In genomic region chr14:25015761-25016160, GRCh38 we compare ENCODE assay signal across 9 cellular contexts.
"Had no signal": no experiment of that assay in that cellular context is flagged by ENCODE, and none has a peak within 500 bp of the region (broad histone marks: within the 10 kb centered on the region; RNA-seq: fewer than 3 reads in every experiment).

No MANE protein-coding gene starts in this region.

- ATAC-seq: GM23338, K562 had no signal

- H3K4me2 ChIP-seq: GM23338 had no signal

- H3K27ac ChIP-seq: HL-60 had no signal

- H3K4me3 ChIP-seq: GM23338, K562 had no signal

- H2AFZ ChIP-seq: GM23338 had no signal

- FAIRE-seq: H1, H54, K562 had no signal

- DNase-seq: H9, HCEC 1CT, IMR-90, KG1 had no signal
